1 cellular context compared by ENCODE assay signal in the genomic region with DNA sequence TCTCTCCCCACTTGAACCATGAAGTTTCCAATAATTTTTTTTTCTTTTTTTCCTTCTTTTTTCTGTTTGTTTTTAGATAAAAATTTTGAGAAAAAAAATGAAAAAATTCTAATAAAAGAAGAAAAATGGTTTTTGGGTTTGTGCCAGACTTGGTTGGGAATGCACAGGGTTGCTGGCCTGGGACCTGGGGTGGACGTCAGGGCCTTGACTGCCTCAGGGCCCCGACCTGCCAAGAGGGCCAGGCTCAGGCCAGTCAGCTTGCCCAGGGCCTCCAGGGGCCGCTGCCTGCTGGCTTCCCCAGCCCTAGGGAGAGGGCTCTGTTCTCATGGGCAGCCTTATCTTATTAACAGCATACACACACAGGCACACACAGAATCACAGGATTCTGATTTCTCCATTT.
TF ChIP-seq lines count a peak whose summit lies in the region.

No MANE protein-coding gene starts in this region.

TF ChIP-seq in GM23338, 12 proteins besides CTCF, POLR2A, EP300 and RAD21:
- TF ChIP-seq STAT1 (IDR thresholded peaks at IDR 0.05; ENCODE audit: unreplicated experiment): no peak
- no peak for TF ChIP-seq CREB1 (CRISPR knock-in tag; IDR thresholded peaks at IDR 0.05; ENCODE audit: low read depth)
- TF ChIP-seq, protein P1, sequence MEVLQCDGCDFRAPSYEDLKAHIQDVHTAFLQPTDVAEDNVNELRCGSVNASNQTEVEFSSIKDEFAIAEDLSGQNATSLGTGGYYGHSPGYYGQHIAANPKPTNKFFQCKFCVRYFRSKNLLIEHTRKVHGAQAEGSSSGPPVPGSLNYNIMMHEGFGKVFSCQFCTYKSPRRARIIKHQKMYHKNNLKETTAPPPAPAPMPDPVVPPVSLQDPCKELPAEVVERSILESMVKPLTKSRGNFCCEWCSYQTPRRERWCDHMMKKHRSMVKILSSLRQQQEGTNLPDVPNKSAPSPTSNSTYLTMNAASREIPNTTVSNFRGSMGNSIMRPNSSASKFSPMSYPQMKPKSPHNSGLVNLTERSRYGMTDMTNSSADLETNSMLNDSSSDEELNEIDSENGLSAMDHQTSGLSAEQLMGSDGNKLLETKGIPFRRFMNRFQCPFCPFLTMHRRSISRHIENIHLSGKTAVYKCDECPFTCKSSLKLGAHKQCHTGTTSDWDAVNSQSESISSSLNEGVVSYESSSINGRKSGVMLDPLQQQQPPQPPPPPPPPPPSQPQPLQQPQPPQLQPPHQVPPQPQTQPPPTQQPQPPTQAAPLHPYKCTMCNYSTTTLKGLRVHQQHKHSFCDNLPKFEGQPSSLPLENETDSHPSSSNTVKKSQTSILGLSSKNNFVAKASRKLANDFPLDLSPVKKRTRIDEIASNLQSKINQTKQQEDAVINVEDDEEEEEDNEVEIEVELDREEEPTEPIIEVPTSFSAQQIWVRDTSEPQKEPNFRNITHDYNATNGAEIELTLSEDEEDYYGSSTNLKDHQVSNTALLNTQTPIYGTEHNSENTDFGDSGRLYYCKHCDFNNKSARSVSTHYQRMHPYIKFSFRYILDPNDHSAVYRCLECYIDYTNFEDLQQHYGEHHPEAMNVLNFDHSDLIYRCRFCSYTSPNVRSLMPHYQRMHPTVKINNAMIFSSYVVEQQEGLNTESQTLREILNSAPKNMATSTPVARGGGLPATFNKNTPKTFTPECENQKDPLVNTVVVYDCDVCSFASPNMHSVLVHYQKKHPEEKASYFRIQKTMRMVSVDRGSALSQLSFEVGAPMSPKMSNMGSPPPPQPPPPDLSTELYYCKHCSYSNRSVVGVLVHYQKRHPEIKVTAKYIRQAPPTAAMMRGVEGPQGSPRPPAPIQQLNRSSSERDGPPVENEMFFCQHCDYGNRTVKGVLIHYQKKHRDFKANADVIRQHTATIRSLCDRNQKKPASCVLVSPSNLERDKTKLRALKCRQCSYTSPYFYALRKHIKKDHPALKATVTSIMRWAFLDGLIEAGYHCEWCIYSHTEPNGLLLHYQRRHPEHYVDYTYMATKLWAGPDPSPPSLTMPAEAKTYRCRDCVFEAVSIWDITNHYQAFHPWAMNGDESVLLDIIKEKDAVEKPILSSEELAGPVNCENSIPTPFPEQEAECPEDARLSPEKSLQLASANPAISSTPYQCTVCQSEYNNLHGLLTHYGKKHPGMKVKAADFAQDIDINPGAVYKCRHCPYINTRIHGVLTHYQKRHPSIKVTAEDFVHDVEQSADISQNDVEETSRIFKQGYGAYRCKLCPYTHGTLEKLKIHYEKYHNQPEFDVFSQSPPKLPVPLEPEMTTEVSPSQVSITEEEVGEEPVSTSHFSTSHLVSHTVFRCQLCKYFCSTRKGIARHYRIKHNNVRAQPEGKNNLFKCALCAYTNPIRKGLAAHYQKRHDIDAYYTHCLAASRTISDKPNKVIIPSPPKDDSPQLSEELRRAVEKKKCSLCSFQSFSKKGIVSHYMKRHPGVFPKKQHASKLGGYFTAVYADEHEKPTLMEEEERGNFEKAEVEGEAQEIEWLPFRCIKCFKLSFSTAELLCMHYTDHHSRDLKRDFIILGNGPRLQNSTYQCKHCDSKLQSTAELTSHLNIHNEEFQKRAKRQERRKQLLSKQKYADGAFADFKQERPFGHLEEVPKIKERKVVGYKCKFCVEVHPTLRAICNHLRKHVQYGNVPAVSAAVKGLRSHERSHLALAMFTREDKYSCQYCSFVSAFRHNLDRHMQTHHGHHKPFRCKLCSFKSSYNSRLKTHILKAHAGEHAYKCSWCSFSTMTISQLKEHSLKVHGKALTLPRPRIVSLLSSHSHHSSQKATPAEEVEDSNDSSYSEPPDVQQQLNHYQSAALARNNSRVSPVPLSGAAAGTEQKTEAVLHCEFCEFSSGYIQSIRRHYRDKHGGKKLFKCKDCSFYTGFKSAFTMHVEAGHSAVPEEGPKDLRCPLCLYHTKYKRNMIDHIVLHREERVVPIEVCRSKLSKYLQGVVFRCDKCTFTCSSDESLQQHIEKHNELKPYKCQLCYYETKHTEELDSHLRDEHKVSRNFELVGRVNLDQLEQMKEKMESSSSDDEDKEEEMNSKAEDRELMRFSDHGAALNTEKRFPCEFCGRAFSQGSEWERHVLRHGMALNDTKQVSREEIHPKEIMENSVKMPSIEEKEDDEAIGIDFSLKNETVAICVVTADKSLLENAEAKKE (CRISPR knock-in tag; IDR thresholded peaks at IDR 0.05): no peak
- no peak for TF ChIP-seq POLR2AphosphoS5 (IDR thresholded peaks at IDR 0.05; ENCODE audit: low read depth)
- TF ChIP-seq ZNF114 (CRISPR knock-in tag; IDR thresholded peaks at IDR 0.05): no peak
- TF ChIP-seq NANOG (IDR thresholded peaks at IDR 0.05; ENCODE audit: borderline replicate concordance): no peak
